39 cellular contexts compared by ENCODE assay signal in the genomic region with DNA sequence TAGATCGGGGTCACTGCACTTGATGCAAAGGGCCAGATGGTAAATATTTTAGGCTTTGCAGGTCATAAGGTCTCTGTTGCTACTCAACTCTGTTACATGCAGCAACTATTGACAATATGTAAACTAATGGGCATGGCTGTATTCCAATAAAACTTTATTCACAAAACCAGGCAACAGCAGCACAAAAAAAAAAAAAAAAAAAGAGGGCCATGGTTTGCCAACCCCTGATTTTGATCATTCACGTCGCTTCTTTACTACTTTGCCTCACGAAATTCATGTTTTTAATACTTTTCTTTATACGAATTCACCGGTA.
"Had no signal": no experiment of that assay in that cellular context is flagged by ENCODE, and none has a peak within 500 bp of the region (broad histone marks: within the 10 kb centered on the region; RNA-seq: fewer than 3 reads in every experiment).

No MANE protein-coding gene starts in this region.

- H3K9me3 ChIP-seq: adrenal gland, ascending aorta, body of pancreas had no signal

- H3K4me3 Mint-ChIP-seq: activated naive CD4-positive, alpha-beta T cell treated with anti-CD3 and anti-CD28 coated beads for 36 hours; activated naive CD4-positive, alpha-beta T cell treated with anti-CD3 and anti-CD28 coated beads, Interleukin-2, amount 10 ng/mL, durations not matched to agents 7 days and 5 days; activated naive CD4-positive, alpha-beta T cell treated with anti-CD3 and anti-CD28 coated beads, Interleukin-2, amount 50 U/mL, for 24 hours; activated naive CD8-positive, alpha-beta T cell; activated naive CD8-positive, alpha-beta T cell treated with anti-CD3 and anti-CD28 coated beads, Interleukin-2, amount 10 ng/mL, durations not matched to agents 7 days and 5 days; activated naive CD8-positive, alpha-beta T cell treated with anti-CD3 and anti-CD28 coated beads, Interleukin-2, amount 50 U/mL, for 24 hours; activated T-cell treated with anti-CD3 and anti-CD28 coated beads, Interleukin-2, amount 50 U/mL, for 24 hours; activated T-cell treated with anti-CD3 and anti-CD28 coated beads, Interleukin-2, amount 50 U/mL, for 4 hours; activated T-cell treated with anti-CD3 and anti-CD28 coated beads, Interleukin-2, amount 50 U/mL, for 72 hours; activated T-helper 1 cell treated with anti-CD3 and anti-CD28 coated beads, Interleukin-12 subunit alpha, Interleukin-12 subunit beta, Interleukin-2, Interleukin-4 antibody, amounts not matched to agents 30 ng/mL and 10 ng/mL and 1 ng/mL, durations not matched to agents 14 hours and 24 hours and 36 hours; activated T-helper 17 cell treated with anti-CD3 and anti-CD28 coated beads, Interleukin-2, amount 50 U/mL, for 72 hours; brain; central memory CD8-positive, alpha-beta T cell had no signal

- H3K27ac ChIP-seq: adrenal gland, ascending aorta, body of pancreas, brain microvascular endothelial cell, breast epithelium, cardiac muscle cell had no signal

- H3K9me3 Mint-ChIP-seq: activated naive CD8-positive, alpha-beta T cell treated with anti-CD3 and anti-CD28 coated beads, Interleukin-2, amount 10 ng/mL, durations not matched to agents 7 days and 5 days; activated naive CD8-positive, alpha-beta T cell treated with anti-CD3 and anti-CD28 coated beads, Interleukin-2, amount 50 U/mL, for 24 hours; activated T-helper 1 cell treated with anti-CD3 and anti-CD28 coated beads, Interleukin-12 subunit alpha, Interleukin-12 subunit beta, Interleukin-2, Interleukin-4 antibody, amounts not matched to agents 30 ng/mL and 10 ng/mL and 1 ng/mL, durations not matched to agents 14 hours and 24 hours and 36 hours; activated T-helper 17 cell treated with anti-CD3 and anti-CD28 coated beads, Interleukin-2, amount 50 U/mL, for 72 hours; central memory CD8-positive, alpha-beta T cell had no signal

- H3K27me3 ChIP-seq: adrenal gland, ascending aorta, body of pancreas, brain microvascular endothelial cell, breast epithelium, cardiac muscle cell had no signal

- H3K36me3 ChIP-seq: adrenal gland, brain microvascular endothelial cell, breast epithelium, cardiac muscle cell had no signal

- H3K27me3 Mint-ChIP-seq: activated naive CD4-positive, alpha-beta T cell treated with anti-CD3 and anti-CD28 coated beads, Interleukin-2, amount 10 ng/mL, durations not matched to agents 7 days and 5 days; activated naive CD4-positive, alpha-beta T cell treated with anti-CD3 and anti-CD28 coated beads, Interleukin-2, amount 50 U/mL, for 24 hours; activated naive CD8-positive, alpha-beta T cell; activated naive CD8-positive, alpha-beta T cell treated with anti-CD3 and anti-CD28 coated beads, Interleukin-2, amount 10 ng/mL, durations not matched to agents 7 days and 5 days; activated naive CD8-positive, alpha-beta T cell treated with anti-CD3 and anti-CD28 coated beads, Interleukin-2, amount 50 U/mL, for 24 hours; activated T-cell treated with anti-CD3 and anti-CD28 coated beads, Interleukin-2, amount 50 U/mL, for 24 hours; activated T-helper 17 cell treated with anti-CD3 and anti-CD28 coated beads, Interleukin-2, amount 50 U/mL, for 72 hours; brain; central memory CD8-positive, alpha-beta T cell had no signal

- FAIRE-seq: astrocyte, bronchial epithelial cell had no signal

- DNase-seq: activated effector memory CD4-positive, alpha-beta T cell treated with anti-CD3 and anti-CD28 coated beads, Interleukin-2, amount 50 U/mL, for 16 hours; activated effector memory CD4-positive, alpha-beta T cell treated with Interleukin-2 at 50 U/mL for 16 hours; activated gamma-delta T cell; activated gamma-delta T cell treated with Interleukin-2 at 50 U/mL for 16 hours; activated naive CD4-positive, alpha-beta T cell; activated naive CD4-positive, alpha-beta T cell treated with anti-CD3 and anti-CD28 coated beads for 36 hours; activated naive CD4-positive, alpha-beta T cell treated with anti-CD3 and anti-CD28 coated beads, Interleukin-2, amount 10 ng/mL, durations not matched to agents 7 days and 5 days; activated naive CD4-positive, alpha-beta T cell treated with anti-CD3 and anti-CD28 coated beads, Interleukin-2, amount 50 U/mL, for 16 hours; activated naive CD4-positive, alpha-beta T cell treated with Interleukin-2 at 50 U/mL for 16 hours; activated naive CD8-positive, alpha-beta T cell treated with anti-CD3 and anti-CD28 coated beads, Interleukin-2, amount 10 ng/mL, durations not matched to agents 7 days and 5 days; activated naive CD8-positive, alpha-beta T cell treated with anti-CD3 and anti-CD28 coated beads, Interleukin-2, amount 50 U/mL, for 24 hours; activated T-cell treated with anti-CD3 and anti-CD28 coated beads, Interleukin-2, amount 50 U/mL, for 1 hour; activated T-cell treated with anti-CD3 and anti-CD28 coated beads, Interleukin-2, amount 50 U/mL, for 24 hours; activated T-cell treated with anti-CD3 and anti-CD28 coated beads, Interleukin-2, amount 50 U/mL, for 4 hours; activated T-cell treated with anti-CD3 and anti-CD28 coated beads, Interleukin-2, amount 50 U/mL, for 48 hours; activated T-cell treated with anti-CD3 and anti-CD28 coated beads, Interleukin-2, amount 50 U/mL, for 72 hours; adrenal gland; amniotic stem cell; amygdala; anterior cingulate cortex; aorta; body of pancreas; brain microvascular endothelial cell; caudate nucleus; central memory CD4-positive, alpha-beta T cell; cerebellar nuclear complex had no signal

- ATAC-seq: activated naive CD4-positive, alpha-beta T cell treated with anti-CD3 and anti-CD28 coated beads, Interleukin-2, amount 50 U/mL, for 72 hours; activated naive CD8-positive, alpha-beta T cell treated with anti-CD3 and anti-CD28 coated beads, Interleukin-2, amount 50 U/mL, for 24 hours; activated T-cell treated with anti-CD3 and anti-CD28 coated beads, Interleukin-2, amount 50 U/mL, for 4 hours; activated T-cell treated with anti-CD3 and anti-CD28 coated beads, Interleukin-2, amount 50 U/mL, for 72 hours; activated T-helper 17 cell treated with anti-CD3 and anti-CD28 coated beads, Interleukin-2, amount 50 U/mL, for 72 hours; body of pancreas had no signal

- H3K4me3 ChIP-seq: adrenal gland, ascending aorta, body of pancreas, breast epithelium, cardiac muscle cell had no signal

- H3K27ac Mint-ChIP-seq: activated naive CD4-positive, alpha-beta T cell treated with anti-CD3 and anti-CD28 coated beads for 36 hours; activated naive CD4-positive, alpha-beta T cell treated with anti-CD3 and anti-CD28 coated beads, Interleukin-2, amount 10 ng/mL, durations not matched to agents 7 days and 5 days; activated naive CD4-positive, alpha-beta T cell treated with anti-CD3 and anti-CD28 coated beads, Interleukin-2, amount 50 U/mL, for 24 hours; activated naive CD8-positive, alpha-beta T cell; activated naive CD8-positive, alpha-beta T cell treated with anti-CD3 and anti-CD28 coated beads, Interleukin-2, amount 10 ng/mL, durations not matched to agents 7 days and 5 days; activated naive CD8-positive, alpha-beta T cell treated with anti-CD3 and anti-CD28 coated beads, Interleukin-2, amount 50 U/mL, for 24 hours; activated T-cell treated with anti-CD3 and anti-CD28 coated beads, Interleukin-2, amount 50 U/mL, for 24 hours; activated T-cell treated with anti-CD3 and anti-CD28 coated beads, Interleukin-2, amount 50 U/mL, for 72 hours; activated T-helper 1 cell treated with anti-CD3 and anti-CD28 coated beads, Interleukin-12 subunit alpha, Interleukin-12 subunit beta, Interleukin-2, Interleukin-4 antibody, amounts not matched to agents 30 ng/mL and 10 ng/mL and 1 ng/mL, durations not matched to agents 14 hours and 24 hours and 36 hours; activated T-helper 17 cell treated with anti-CD3 and anti-CD28 coated beads, Interleukin-2, amount 50 U/mL, for 72 hours; activated T-helper 2 cell treated with anti-CD3 and anti-CD28 coated beads, Interferon-gamma antibody, Interleukin-2, Interleukin-4, amounts not matched to agents 10 μg/mL and 5 μg/mL and 100 μg/mL, durations not matched to agents 14 hours and 24 hours and 36 hours had no signal

- H3K4me1 Mint-ChIP-seq: activated naive CD4-positive, alpha-beta T cell treated with anti-CD3 and anti-CD28 coated beads, Interleukin-2, amount 10 ng/mL, durations not matched to agents 7 days and 5 days; activated naive CD4-positive, alpha-beta T cell treated with anti-CD3 and anti-CD28 coated beads, Interleukin-2, amount 50 U/mL, for 24 hours; activated naive CD8-positive, alpha-beta T cell treated with anti-CD3 and anti-CD28 coated beads, Interleukin-2, amount 10 ng/mL, durations not matched to agents 7 days and 5 days; activated naive CD8-positive, alpha-beta T cell treated with anti-CD3 and anti-CD28 coated beads, Interleukin-2, amount 50 U/mL, for 24 hours; activated T-helper 17 cell treated with anti-CD3 and anti-CD28 coated beads, Interleukin-2, amount 50 U/mL, for 72 hours; central memory CD8-positive, alpha-beta T cell had no signal

- H3K4me1 ChIP-seq: adrenal gland, ascending aorta, body of pancreas, breast epithelium had no signal
